Comparison of ENCODE assay signal across 8 cellular contexts in the genomic region with DNA sequence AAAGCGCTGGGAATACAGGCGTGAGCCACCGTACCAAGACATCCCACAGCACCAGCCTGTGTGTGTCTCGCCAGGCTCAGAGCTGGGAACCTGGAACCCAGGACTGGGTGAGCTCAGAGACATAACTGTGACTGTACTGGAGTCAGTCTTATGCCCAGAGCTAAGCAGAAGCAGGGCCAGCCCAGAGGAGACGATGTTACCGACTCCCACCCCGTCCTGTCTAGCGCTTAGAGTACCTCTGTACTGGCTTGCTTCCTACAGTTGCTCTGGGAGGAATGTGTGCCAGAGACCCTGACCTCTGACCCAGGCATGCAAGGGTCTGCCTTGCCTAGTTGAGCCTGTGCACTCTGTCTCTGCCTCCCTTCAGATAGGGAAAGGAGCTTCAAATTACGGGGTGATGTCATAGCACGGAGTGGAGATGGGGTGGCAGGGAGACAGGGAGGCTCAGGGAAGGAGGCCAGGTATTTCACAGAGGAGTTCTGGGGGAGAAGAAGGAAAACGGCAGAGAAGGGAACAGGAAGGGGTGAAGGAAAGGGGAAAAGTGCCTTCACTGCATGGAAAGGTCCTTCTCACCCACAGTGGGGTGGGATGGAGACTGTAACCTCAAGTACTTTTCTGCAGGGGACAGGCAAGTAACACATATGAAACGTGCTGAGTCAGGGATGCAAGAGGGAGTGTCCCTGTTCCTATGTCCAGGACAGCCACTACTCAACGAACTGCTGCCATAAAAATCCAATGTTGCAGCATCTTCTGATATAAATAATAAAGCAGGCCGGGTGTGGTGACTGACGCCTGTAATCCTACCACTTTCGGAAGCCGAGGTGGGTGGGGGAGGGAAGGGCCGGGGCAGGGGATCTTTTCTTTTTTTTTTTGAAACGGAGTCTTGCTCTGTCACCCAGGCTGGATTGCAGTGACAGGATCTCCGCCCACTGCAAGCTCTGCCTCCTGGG. TPM values are rescaled to one million over a fixed set of nuclear protein-coding genes. Genes with fewer than 3 reads are reported as not detected.
A peak's percentile ranks its signal among the peaks of the same experiment; 100 is the strongest.
DNase-seq lines count a peak whose midpoint lies in the region; ATAC-seq and TF ChIP-seq lines count a peak whose summit lies in the region.

No MANE protein-coding gene starts in this region.

- H4K91ac ChIP-seq in IMR-90 (ENCODE audit: insufficient read depth, low read depth, low read length) = peak overlapping the region; percentile 54

- H3K9me3 ChIP-seq in IMR-90 (ENCODE audit: control insufficient read depth, insufficient read depth, low read length) = no peaks in the 10 kb centered on the region
- H3K9me3 ChIP-seq in iPS-20b (ENCODE audit: insufficient read depth, low read depth, low read length) = no peaks in the 10 kb centered on the region

- intact Hi-C loops in IMR-90 (cut with micrococcal nuclease) = no loop called here

- peak overlapping the region; percentile 92; the same call in 2 of the 3 replicates for H2BK15ac ChIP-seq in IMR-90 (ENCODE audit: low read depth, low read length)

- DNase-seq in IMR-90 (peak; percentile 36), NCI-H146 (lab: John Stamatoyannopoulos, UW) (no peak), NCI-H2107 treated with DMSO at 0.1 percent for 48 hours (lab: John Stamatoyannopoulos, UW; ENCODE audit: unreplicated experiment) (no peak)
- no peak for DNase-seq in activated naive CD8-positive, alpha-beta T cell treated with anti-CD3 and anti-CD28 coated beads for 36 hours
- no peak for DNase-seq in stimulated activated naive CD8-positive, alpha-beta T cell treated with anti-CD3 and anti-CD28 coated beads, Interleukin-15, amount 100 ng/mL, for 72 hours
- no peak for DNase-seq in stimulated activated CD4-positive, alpha-beta T cell treated with anti-CD3 and anti-CD28 coated beads, Interleukin-4, amount 100 ng/mL, for 24 hours

- H3K9me3 Mint-ChIP-seq in activated naive CD8-positive, alpha-beta T cell treated with anti-CD3 and anti-CD28 coated beads for 36 hours = no peaks in the 10 kb centered on the region
- no peaks in the 10 kb centered on the region for H3K9me3 Mint-ChIP-seq in stimulated activated naive CD8-positive, alpha-beta T cell treated with anti-CD3 and anti-CD28 coated beads, Interleukin-15, amount 100 ng/mL, for 72 hours

- H4K8ac ChIP-seq in IMR-90 (ENCODE audit: low read depth in 2 of 2, low read length in 2 of 2) = peak overlapping the region; percentile 4 to 35; a peak in 3 of 4 replicates

- peak overlapping the region; percentile 87 for H2AK5ac ChIP-seq in IMR-90 (ENCODE audit: low read depth, low read length)

- dilution Hi-C loops in IMR-90 (cut with HindIII; ENCODE audit: low sequenced_read_pairs, unreplicated experiment) = no loop called here

- H3K56ac ChIP-seq in IMR-90 (ENCODE audit: extremely low read depth, insufficient read depth, low read length) = no peak overlapping the region

- no peak overlapping the region for H3K4me3 Mint-ChIP-seq in activated naive CD8-positive, alpha-beta T cell treated with anti-CD3 and anti-CD28 coated beads for 36 hours
- H3K4me3 Mint-ChIP-seq in stimulated activated naive CD8-positive, alpha-beta T cell treated with anti-CD3 and anti-CD28 coated beads, Interleukin-15, amount 100 ng/mL, for 72 hours = peak overlapping the region in 1 of 2 donors; percentile 2

- peaks cover 40% of the 10 kb centered on the region for H4K20me1 ChIP-seq in IMR-90 (ENCODE audit: insufficient read depth, low read length)

- peak overlapping the region; percentile 86 for H3K23ac ChIP-seq in IMR-90 (ENCODE audit: low read depth, low read length)

- peak overlapping the region; percentile 90 for H3K4ac ChIP-seq in IMR-90 (ENCODE audit: low read depth, low read length)

- no peak for TF ChIP-seq POLR2A in IMR-90 (IDR thresholded peaks at IDR 0.05; ENCODE audit: low read depth, low read length)

- H2BK20ac ChIP-seq in IMR-90 (ENCODE audit: low read depth, low read length) = peak overlapping the region; percentile 69

- 33% methylated on average over 2 of the region's 20 CpGs; no CpG with 5 or more reads in 1 of the 2 experiments for WGBS in IMR-90 (ENCODE audit: extremely low coverage in 2 of 2, insufficient read length in 1 of 2), 2 experiments

- in situ Hi-C loops in IMR-90 (cut with MboI; ENCODE audit: low sequenced_read_pairs) = loop anchor here (25.0 kb wide), 1 partner anchor 409 kb away; a partner anchor contains a TSS

- H3K4me1 Mint-ChIP-seq in activated naive CD8-positive, alpha-beta T cell treated with anti-CD3 and anti-CD28 coated beads for 36 hours = peaks cover 38% of the 10 kb centered on the region
- peaks cover 53% of the 10 kb centered on the region for H3K4me1 Mint-ChIP-seq in stimulated activated naive CD8-positive, alpha-beta T cell treated with anti-CD3 and anti-CD28 coated beads, Interleukin-15, amount 100 ng/mL, for 72 hours

- TF ChIP-seq RAD21 in IMR-90 (IDR thresholded peaks at IDR 0.05; ENCODE audit: low read length) = no peak

- H2AFZ ChIP-seq in IMR-90 (replicated peaks; ENCODE audit: low read length, poor library complexity) = peak overlapping the region; percentile 17

- H3K4me3 ChIP-seq in IMR-90 (ENCODE audit: insufficient read depth, low read depth, low read length) (no peak overlapping the region), iPS-20b (ENCODE audit: low read length) (no peak overlapping the region)

- CTCF ChIA-PET in IMR-90 (lab: Yijun Ruan, JAX) = interaction anchor here (1.0 kb wide), 2 partner anchors 11 to 36 kb away, joined by 3 to 5 read pairs; a partner anchor contains a TSS

- POLR2A ChIA-PET in IMR-90 (lab: Charles Lee; ENCODE audit: unreplicated experiment) = interaction anchor here (0.6 to 0.9 kb wide), 2 partner anchors 336 to 412 kb away, joined by 3 to 5 read pairs; a partner anchor contains a TSS

- peak overlapping the region; percentile 69 for H4K5ac ChIP-seq in IMR-90 (ENCODE audit: low read depth, low read length)

- peak overlapping the region; percentile 68 for H2BK120ac ChIP-seq in IMR-90 (ENCODE audit: low read depth, low read length)

- peak; percentile 28 for ATAC-seq in IMR-90 (ENCODE audit: low read depth)
- ATAC-seq in stimulated activated naive CD8-positive, alpha-beta T cell treated with anti-CD3 and anti-CD28 coated beads, Interleukin-15, amount 100 ng/mL, for 72 hours = no peak
- no peak for ATAC-seq in HG02642 (IDR thresholded peaks at IDR 0.05; ENCODE audit: poor library complexity, unreplicated experiment)

- peaks cover 16 to 71% of the 10 kb centered on the region in 2 experiments for H3K79me1 ChIP-seq in IMR-90 (ENCODE audit: low read depth in 1 of 2, low read length in 2 of 2)

- peak overlapping the region; percentile 66 for H2BK5ac ChIP-seq in IMR-90 (ENCODE audit: low read depth, low read length, poor library complexity, severe bottlenecking)

- peaks cover 25% of the 10 kb centered on the region for H3K4me1 ChIP-seq in IMR-90 (ENCODE audit: control insufficient read depth, insufficient read depth, low read length)
- peaks cover 24% of the 10 kb centered on the region for H3K4me1 ChIP-seq in iPS-20b (ENCODE audit: insufficient read depth, low read length)

- H3K4me2 ChIP-seq in IMR-90 (ENCODE audit: low read depth, low read length) = peak overlapping the region; percentile 52

- peak overlapping the region; percentile 79 for H2AK9ac ChIP-seq in IMR-90 (replicated peaks; ENCODE audit: low read depth, low read length, poor library complexity)

- H3K36me3 Mint-ChIP-seq in activated naive CD8-positive, alpha-beta T cell treated with anti-CD3 and anti-CD28 coated beads for 36 hours = peaks cover 30% of the 10 kb centered on the region

- H3K9me1 ChIP-seq in IMR-90 (ENCODE audit: insufficient read depth, low read length) = peaks cover 30% of the 10 kb centered on the region

- H3K36me3 ChIP-seq in IMR-90 (ENCODE audit: control insufficient read depth, insufficient read depth, low read length) (no peaks in the 10 kb centered on the region; the same call in 1 of the 2 replicates), iPS-20b (ENCODE audit: insufficient read depth, low read depth, low read length) (no peaks in the 10 kb centered on the region)

- H3K9ac ChIP-seq in IMR-90 (ENCODE audit: low read depth, low read length) = 0 out of 2 replicates have a peak overlapping the region, but pooled peaks have one; percentile 27
- H3K9ac ChIP-seq in iPS-20b (ENCODE audit: low read depth, low read length) = peak overlapping the region; percentile 6; the same call in 1 of the 2 replicates

- H3K27ac Mint-ChIP-seq in activated naive CD8-positive, alpha-beta T cell treated with anti-CD3 and anti-CD28 coated beads for 36 hours = peak overlapping the region; percentile 5
- H3K27ac Mint-ChIP-seq in stimulated activated naive CD8-positive, alpha-beta T cell treated with anti-CD3 and anti-CD28 coated beads, Interleukin-15, amount 100 ng/mL, for 72 hours = peak overlapping the region; percentile 0 to 10

- no TSS peak for BruUV-seq in IMR-90 (replicated peaks; lab: Mats Ljungman, UMichigan)

- no peaks in the 10 kb centered on the region for H3K27me3 Mint-ChIP-seq in activated naive CD8-positive, alpha-beta T cell treated with anti-CD3 and anti-CD28 coated beads for 36 hours
- H3K27me3 Mint-ChIP-seq in stimulated activated naive CD8-positive, alpha-beta T cell treated with anti-CD3 and anti-CD28 coated beads, Interleukin-15, amount 100 ng/mL, for 72 hours = no peaks in the 10 kb centered on the region

- H3K27me3 ChIP-seq in IMR-90 (ENCODE audit: control insufficient read depth, insufficient read depth, low read length) (no peaks in the 10 kb centered on the region), iPS-20b (ENCODE audit: insufficient read depth, low read length) (no peaks in the 10 kb centered on the region)

- peak overlapping the region; percentile 56 for H3K14ac ChIP-seq in IMR-90 (replicated peaks; ENCODE audit: low read depth, low read length)

- peak overlapping the region; percentile 17 for H3K18ac ChIP-seq in IMR-90 (ENCODE audit: low read depth, low read length)

- H3K27ac ChIP-seq in IMR-90 (ENCODE audit: insufficient read depth, low read length) (peak overlapping the region; percentile 82), iPS-20b (ENCODE audit: low read length) (no peak overlapping the region)

- TF ChIP-seq CTCF in IMR-90 (conservative IDR thresholded peaks at IDR 0.05; ENCODE audit: low read depth, low read length) = no peak

RNA-seq across cellular contexts. Expression of a gene that starts 5.8 kb away (rescaled TPM):
- total RNA-seq in IMR-90 (2012; rRNA removed) = 2.3 and 3.1 TPM in 2 replicates
- polyA plus RNA-seq in IMR-90 (2012; rRNA removed) = 7.5 and 10.2 TPM in 2 replicates
- 9.2 and 11.1 TPM in 2 replicates for polyA plus RNA-seq in IMR-90 (2012; cell fraction: cytosol; rRNA removed)
- polyA plus RNA-seq in IMR-90 (2012; cell fraction: nucleus; rRNA removed; ENCODE audit: low replicate concordance) = 37.2 and 59.8 TPM in 2 replicates
- total RNA-seq in activated naive CD8-positive, alpha-beta T cell treated with anti-CD3 and anti-CD28 coated beads for 36 hours = 10 to 100 TPM; 13.7 to 14.3 TPM

RNA-seq across cellular contexts. Expression of a gene that starts 10.9 kb away (rescaled TPM):
- total RNA-seq in IMR-90 (2012; rRNA removed) = under 0.01 TPM in 2 replicates
- polyA plus RNA-seq in IMR-90 (2012; rRNA removed) = 0.13 and 0.27 TPM in 2 replicates
- 0.16 and 0.34 TPM in 2 replicates for polyA plus RNA-seq in IMR-90 (2012; cell fraction: cytosol; rRNA removed)
- 0.09 and 0.16 TPM in 2 replicates for polyA plus RNA-seq in IMR-90 (2012; cell fraction: nucleus; rRNA removed; ENCODE audit: low replicate concordance)
- total RNA-seq in activated naive CD8-positive, alpha-beta T cell treated with anti-CD3 and anti-CD28 coated beads for 36 hours = under 1 TPM in 1 of 2 experiments, not detected in 1; 0.12 TPM

RNA-seq across cellular contexts. Expression of a gene that starts 18.4 kb away (rescaled TPM):
- total RNA-seq in IMR-90 (2012; rRNA removed) = 24.9 and 30.0 TPM in 2 replicates
- 118 and 128 TPM in 2 replicates for polyA plus RNA-seq in IMR-90 (2012; rRNA removed)
- 115 and 151 TPM in 2 replicates for polyA plus RNA-seq in IMR-90 (2012; cell fraction: cytosol; rRNA removed)
- 210 and 556 TPM in 2 replicates for polyA plus RNA-seq in IMR-90 (2012; cell fraction: nucleus; rRNA removed; ENCODE audit: low replicate concordance)
- under 1 TPM; 0.32 to 0.49 TPM for total RNA-seq in activated naive CD8-positive, alpha-beta T cell treated with anti-CD3 and anti-CD28 coated beads for 36 hours

RNA-seq across cellular contexts. Expression of a gene that starts 25.4 kb away (rescaled TPM):
- total RNA-seq in IMR-90 (2012; rRNA removed) = not detected in 2 replicates
- not detected in 2 replicates for polyA plus RNA-seq in IMR-90 (2012; rRNA removed)
- not detected in 2 replicates for polyA plus RNA-seq in IMR-90 (2012; cell fraction: cytosol; rRNA removed)
- not detected in 2 replicates for polyA plus RNA-seq in IMR-90 (2012; cell fraction: nucleus; rRNA removed; ENCODE audit: low replicate concordance)
- total RNA-seq in activated naive CD8-positive, alpha-beta T cell treated with anti-CD3 and anti-CD28 coated beads for 36 hours = not detected

RNA-seq across cellular contexts. Expression of a gene that starts 29.4 kb away (rescaled TPM):
- under 0.01 TPM in 1 of 2 replicates, not detected in the other for total RNA-seq in IMR-90 (2012; rRNA removed)
- polyA plus RNA-seq in IMR-90 (2012; rRNA removed) = 0.10 TPM in 1 of 2 replicates, not detected in the other
- polyA plus RNA-seq in IMR-90 (2012; cell fraction: cytosol; rRNA removed) = 0.03 and 0.04 TPM in 2 replicates
- 0.17 and 0.38 TPM in 2 replicates for polyA plus RNA-seq in IMR-90 (2012; cell fraction: nucleus; rRNA removed; ENCODE audit: low replicate concordance)
- under 1 TPM in 1 of 2 experiments, not detected in 1; 0.08 TPM for total RNA-seq in activated naive CD8-positive, alpha-beta T cell treated with anti-CD3 and anti-CD28 coated beads for 36 hours

Comparison
In these comparisons a context has a peak if more than half of its experiments do, and no peak if none do; other contexts are left out.
1. RNA of a gene that starts 18.4 kb away (total RNA-seq): 24.9 to 30.0 TPM in IMR-90; 0.32 to 0.49 TPM in activated naive CD8-positive, alpha-beta T cell treated with anti-CD3 and anti-CD28 coated beads for 36 hours; every median in the first group is over 10 times any median in the second.